Comparison of ENCODE assay signal across 33 cellular contexts in the genomic region with DNA sequence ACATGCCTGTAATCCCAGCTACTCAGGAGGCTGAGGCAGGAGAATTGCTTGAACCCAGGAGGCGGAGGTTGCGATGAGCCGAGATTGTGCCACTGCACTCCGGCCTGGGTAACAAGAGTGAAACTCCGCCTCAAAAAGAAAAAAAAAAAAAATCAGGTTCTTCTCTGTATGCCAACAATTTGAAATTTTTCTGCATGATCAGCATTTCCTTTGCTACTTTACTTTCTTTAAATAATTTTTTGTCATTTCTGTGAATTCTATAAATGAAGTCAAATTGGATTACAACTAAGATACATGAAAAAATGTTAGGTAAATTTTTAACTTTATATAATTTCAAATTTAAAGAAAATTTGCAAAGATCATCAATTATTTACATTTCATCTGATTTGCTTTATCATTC.
"Had no signal": no experiment of that assay in that cellular context is flagged by ENCODE, and none has a peak within 500 bp of the region (broad histone marks: within the 10 kb centered on the region; RNA-seq: fewer than 3 reads in every experiment).

No MANE protein-coding gene starts in this region.

- H3K27ac ChIP-seq: adrenal gland, body of pancreas, brain microvascular endothelial cell, breast epithelium, VCaP had no signal

- H3K4me3 ChIP-seq: adrenal gland, body of pancreas, breast epithelium had no signal

- H3K9me3 ChIP-seq: adrenal gland, body of pancreas, breast epithelium had no signal

- ATAC-seq: activated CD8-positive, alpha-beta T cell treated with anti-CD3 and anti-CD28 coated beads for 36 hours; activated naive CD4-positive, alpha-beta T cell treated with anti-CD3 and anti-CD28 coated beads, Interleukin-2, amount 50 U/mL, for 72 hours; activated T-cell treated with anti-CD3 and anti-CD28 coated beads, Interleukin-2, amount 50 U/mL, for 4 hours; activated T-cell treated with anti-CD3 and anti-CD28 coated beads, Interleukin-2, amount 50 U/mL, for 72 hours; activated T-helper 17 cell treated with anti-CD3 and anti-CD28 coated beads, Interleukin-2, amount 50 U/mL, for 72 hours; body of pancreas had no signal

- DNase-seq: activated B cell treated with CpG ODN at 0.5 μM for 24 hours; activated CD4-positive, alpha-beta memory T cell treated with anti-CD3 and anti-CD28 coated beads for 36 hours; activated CD4-positive, alpha-beta T cell treated with anti-CD3 and anti-CD28 coated beads for 4 hours; activated CD4-positive, alpha-beta T cell treated with anti-CD3 and anti-CD28 coated beads, Interleukin-2, amount 10 ng/mL, durations not matched to agents 24 days and 14 days; activated CD4-positive, alpha-beta T cell treated with anti-CD3 and anti-CD28 coated beads, Interleukin-2, amount 50 U/mL, for 1 hour; activated CD4-positive, alpha-beta T cell treated with anti-CD3 and anti-CD28 coated beads, Interleukin-2, amount 50 U/mL, for 4 hours; activated CD4-positive, CD25-positive, alpha-beta regulatory T cell treated with anti-CD3 and anti-CD28 coated beads, Interleukin-2, amount 50 U/mL, for 72 hours; activated CD8-positive, alpha-beta memory T cell treated with anti-CD3 and anti-CD28 coated beads, Interleukin-2, amount 50 U/mL, for 4 hours; activated CD8-positive, alpha-beta T cell treated with anti-CD3 and anti-CD28 coated beads for 36 hours; activated effector memory CD4-positive, alpha-beta T cell treated with anti-CD3 and anti-CD28 coated beads, Interleukin-2, amount 50 U/mL, for 16 hours; activated gamma-delta T cell treated with Interleukin-2 at 50 U/mL for 16 hours; activated naive CD4-positive, alpha-beta T cell; activated naive CD4-positive, alpha-beta T cell treated with anti-CD3 and anti-CD28 coated beads for 36 hours; activated naive CD4-positive, alpha-beta T cell treated with anti-CD3 and anti-CD28 coated beads, Interleukin-2, amount 50 U/mL, for 16 hours; activated naive CD8-positive, alpha-beta T cell treated with anti-CD3 and anti-CD28 coated beads for 36 hours; activated T-cell treated with anti-CD3 and anti-CD28 coated beads for 4 hours; activated T-cell treated with anti-CD3 and anti-CD28 coated beads, Interleukin-2, amount 50 U/mL, for 1 hour; activated T-cell treated with anti-CD3 and anti-CD28 coated beads, Interleukin-2, amount 50 U/mL, for 4 hours; activated T-cell treated with anti-CD3 and anti-CD28 coated beads, Interleukin-2, amount 50 U/mL, for 72 hours; adrenal gland; amniotic stem cell; aorta; body of pancreas; brain microvascular endothelial cell; central memory CD4-positive, alpha-beta T cell; T-helper 2 cell; T-helper 9 cell had no signal

- H3K36me3 ChIP-seq: adrenal gland, brain microvascular endothelial cell, breast epithelium had no signal

- FAIRE-seq: astrocyte, TTC549 had no signal

- H3K27me3 ChIP-seq: adrenal gland, body of pancreas, brain microvascular endothelial cell, breast epithelium had no signal

- H3K4me1 ChIP-seq: adrenal gland, breast epithelium had no signal
